In the genomic region with DNA sequence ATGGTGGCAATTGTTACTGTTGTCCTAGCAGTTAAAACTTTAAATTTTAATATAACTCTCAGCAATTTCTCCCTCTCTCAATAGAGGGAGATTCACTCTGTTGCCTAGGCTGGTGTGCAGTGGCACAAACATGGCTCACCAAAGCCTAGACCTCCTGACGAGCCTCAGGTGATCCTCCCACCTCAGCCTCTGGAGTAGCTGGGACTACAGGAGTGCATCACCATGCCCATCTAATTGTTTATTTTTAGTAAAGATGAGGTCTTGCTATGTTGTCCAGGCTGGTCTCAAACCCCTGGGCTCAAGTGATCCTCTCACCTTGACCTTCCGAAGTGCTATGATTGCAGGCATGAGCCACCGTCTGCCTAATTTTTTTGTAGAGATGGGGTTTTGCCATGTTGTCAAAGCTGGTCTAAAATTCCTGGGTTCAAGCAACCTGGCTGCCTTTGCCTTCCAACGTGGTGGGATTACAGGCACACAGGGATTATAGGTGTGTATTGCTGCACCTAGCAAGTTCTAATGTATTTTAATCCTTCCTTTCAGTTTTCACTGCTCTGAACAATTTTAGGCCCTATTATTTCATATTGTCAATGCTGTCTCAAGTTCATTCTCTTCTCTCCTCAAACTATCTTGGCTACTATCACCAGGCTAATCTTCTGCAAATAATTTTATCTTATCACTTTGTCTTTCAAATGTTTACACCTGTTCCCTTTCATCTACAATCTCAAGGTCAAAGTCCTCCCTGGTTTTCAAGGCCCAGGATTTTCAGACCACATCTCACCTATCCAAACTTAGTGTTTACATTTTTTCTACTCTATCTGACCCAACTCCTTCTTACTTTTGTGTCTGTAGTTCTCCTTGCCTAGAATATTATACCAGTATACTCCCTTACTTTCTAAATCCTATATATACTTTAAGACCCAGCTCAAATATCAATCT, we compare ENCODE assay signal across 1 cellular context.
A peak's percentile ranks its signal among the peaks of the same experiment; 100 is the strongest.
TF ChIP-seq lines count a peak whose summit lies in the region.

No MANE protein-coding gene starts in this region.

TF ChIP-seq in HepG2, 621 proteins besides CTCF, POLR2A, EP300 and RAD21 (continued from another document):
- no peak for TF ChIP-seq EHMT2 (IDR thresholded peaks at IDR 0.05; ENCODE audit: borderline replicate concordance, low read depth, low read length)
- TF ChIP-seq, protein P1, sequence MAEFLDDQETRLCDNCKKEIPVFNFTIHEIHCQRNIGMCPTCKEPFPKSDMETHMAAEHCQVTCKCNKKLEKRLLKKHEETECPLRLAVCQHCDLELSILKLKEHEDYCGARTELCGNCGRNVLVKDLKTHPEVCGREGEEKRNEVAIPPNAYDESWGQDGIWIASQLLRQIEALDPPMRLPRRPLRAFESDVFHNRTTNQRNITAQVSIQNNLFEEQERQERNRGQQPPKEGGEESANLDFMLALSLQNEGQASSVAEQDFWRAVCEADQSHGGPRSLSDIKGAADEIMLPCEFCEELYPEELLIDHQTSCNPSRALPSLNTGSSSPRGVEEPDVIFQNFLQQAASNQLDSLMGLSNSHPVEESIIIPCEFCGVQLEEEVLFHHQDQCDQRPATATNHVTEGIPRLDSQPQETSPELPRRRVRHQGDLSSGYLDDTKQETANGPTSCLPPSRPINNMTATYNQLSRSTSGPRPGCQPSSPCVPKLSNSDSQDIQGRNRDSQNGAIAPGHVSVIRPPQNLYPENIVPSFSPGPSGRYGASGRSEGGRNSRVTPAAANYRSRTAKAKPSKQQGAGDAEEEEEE (CRISPR knock-in tag; IDR thresholded peaks at IDR 0.05; ENCODE audit: borderline replicate concordance) = no peak
- peak; percentile 80 for TF ChIP-seq FOXA3 (CRISPR knock-in tag; IDR thresholded peaks at IDR 0.05)
- TF ChIP-seq GATA4 (IDR thresholded peaks at IDR 0.05; ENCODE audit: borderline replicate concordance, low read depth) = peak; percentile 99
- peak; percentile 42; the same call in 1 of the 2 replicates for TF ChIP-seq NCOR1 (IDR thresholded peaks at IDR 0.05; ENCODE audit: borderline replicate concordance, low read length)
- no peak for TF ChIP-seq ZNF772 (CRISPR knock-in tag; IDR thresholded peaks at IDR 0.05)
- no peak for TF ChIP-seq ZFP82 (CRISPR knock-in tag; IDR thresholded peaks at IDR 0.05; ENCODE audit: borderline replicate concordance)
- TF ChIP-seq BRD4 (CRISPR knock-in tag; IDR thresholded peaks at IDR 0.05) = no peak
- TF ChIP-seq, protein P2, sequence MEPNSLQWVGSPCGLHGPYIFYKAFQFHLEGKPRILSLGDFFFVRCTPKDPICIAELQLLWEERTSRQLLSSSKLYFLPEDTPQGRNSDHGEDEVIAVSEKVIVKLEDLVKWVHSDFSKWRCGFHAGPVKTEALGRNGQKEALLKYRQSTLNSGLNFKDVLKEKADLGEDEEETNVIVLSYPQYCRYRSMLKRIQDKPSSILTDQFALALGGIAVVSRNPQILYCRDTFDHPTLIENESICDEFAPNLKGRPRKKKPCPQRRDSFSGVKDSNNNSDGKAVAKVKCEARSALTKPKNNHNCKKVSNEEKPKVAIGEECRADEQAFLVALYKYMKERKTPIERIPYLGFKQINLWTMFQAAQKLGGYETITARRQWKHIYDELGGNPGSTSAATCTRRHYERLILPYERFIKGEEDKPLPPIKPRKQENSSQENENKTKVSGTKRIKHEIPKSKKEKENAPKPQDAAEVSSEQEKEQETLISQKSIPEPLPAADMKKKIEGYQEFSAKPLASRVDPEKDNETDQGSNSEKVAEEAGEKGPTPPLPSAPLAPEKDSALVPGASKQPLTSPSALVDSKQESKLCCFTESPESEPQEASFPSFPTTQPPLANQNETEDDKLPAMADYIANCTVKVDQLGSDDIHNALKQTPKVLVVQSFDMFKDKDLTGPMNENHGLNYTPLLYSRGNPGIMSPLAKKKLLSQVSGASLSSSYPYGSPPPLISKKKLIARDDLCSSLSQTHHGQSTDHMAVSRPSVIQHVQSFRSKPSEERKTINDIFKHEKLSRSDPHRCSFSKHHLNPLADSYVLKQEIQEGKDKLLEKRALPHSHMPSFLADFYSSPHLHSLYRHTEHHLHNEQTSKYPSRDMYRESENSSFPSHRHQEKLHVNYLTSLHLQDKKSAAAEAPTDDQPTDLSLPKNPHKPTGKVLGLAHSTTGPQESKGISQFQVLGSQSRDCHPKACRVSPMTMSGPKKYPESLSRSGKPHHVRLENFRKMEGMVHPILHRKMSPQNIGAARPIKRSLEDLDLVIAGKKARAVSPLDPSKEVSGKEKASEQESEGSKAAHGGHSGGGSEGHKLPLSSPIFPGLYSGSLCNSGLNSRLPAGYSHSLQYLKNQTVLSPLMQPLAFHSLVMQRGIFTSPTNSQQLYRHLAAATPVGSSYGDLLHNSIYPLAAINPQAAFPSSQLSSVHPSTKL (CRISPR knock-in tag; IDR thresholded peaks at IDR 0.05) = peak; percentile 98
- TF ChIP-seq ZSCAN31 (CRISPR knock-in tag; IDR thresholded peaks at IDR 0.05; ENCODE audit: low read depth) = no peak
- TF ChIP-seq, protein P3, sequence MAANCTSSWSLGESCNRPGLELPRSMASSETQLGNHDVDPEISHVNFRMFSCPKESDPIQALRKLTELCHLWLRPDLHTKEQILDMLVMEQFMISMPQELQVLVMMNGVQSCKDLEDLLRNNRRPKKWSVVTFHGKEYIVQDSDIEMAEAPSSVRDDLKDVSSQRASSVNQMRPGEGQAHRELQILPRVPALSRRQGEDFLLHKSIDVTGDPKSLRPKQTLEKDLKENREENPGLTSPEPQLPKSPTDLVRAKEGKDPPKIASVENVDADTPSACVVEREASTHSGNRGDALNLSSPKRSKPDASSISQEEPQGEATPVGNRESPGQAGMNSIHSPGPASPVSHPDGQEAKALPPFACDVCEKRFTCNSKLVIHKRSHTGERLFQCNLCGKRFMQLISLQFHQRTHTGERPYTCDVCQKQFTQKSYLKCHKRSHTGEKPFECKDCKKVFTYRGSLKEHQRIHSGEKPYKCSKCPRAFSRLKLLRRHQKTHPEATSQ (CRISPR knock-in tag; IDR thresholded peaks at IDR 0.05; ENCODE audit: borderline replicate concordance) = peak; percentile 31; the same call in 1 of the 2 replicates
- TF ChIP-seq RFX3 (CRISPR knock-in tag; IDR thresholded peaks at IDR 0.05) = no peak
- no peak for TF ChIP-seq DNMT3B (CRISPR knock-in tag; conservative IDR thresholded peaks at IDR 0.05)
- peak; percentile 58 for TF ChIP-seq POGZ (CRISPR knock-in tag; IDR thresholded peaks at IDR 0.05)
- TF ChIP-seq, protein P4, sequence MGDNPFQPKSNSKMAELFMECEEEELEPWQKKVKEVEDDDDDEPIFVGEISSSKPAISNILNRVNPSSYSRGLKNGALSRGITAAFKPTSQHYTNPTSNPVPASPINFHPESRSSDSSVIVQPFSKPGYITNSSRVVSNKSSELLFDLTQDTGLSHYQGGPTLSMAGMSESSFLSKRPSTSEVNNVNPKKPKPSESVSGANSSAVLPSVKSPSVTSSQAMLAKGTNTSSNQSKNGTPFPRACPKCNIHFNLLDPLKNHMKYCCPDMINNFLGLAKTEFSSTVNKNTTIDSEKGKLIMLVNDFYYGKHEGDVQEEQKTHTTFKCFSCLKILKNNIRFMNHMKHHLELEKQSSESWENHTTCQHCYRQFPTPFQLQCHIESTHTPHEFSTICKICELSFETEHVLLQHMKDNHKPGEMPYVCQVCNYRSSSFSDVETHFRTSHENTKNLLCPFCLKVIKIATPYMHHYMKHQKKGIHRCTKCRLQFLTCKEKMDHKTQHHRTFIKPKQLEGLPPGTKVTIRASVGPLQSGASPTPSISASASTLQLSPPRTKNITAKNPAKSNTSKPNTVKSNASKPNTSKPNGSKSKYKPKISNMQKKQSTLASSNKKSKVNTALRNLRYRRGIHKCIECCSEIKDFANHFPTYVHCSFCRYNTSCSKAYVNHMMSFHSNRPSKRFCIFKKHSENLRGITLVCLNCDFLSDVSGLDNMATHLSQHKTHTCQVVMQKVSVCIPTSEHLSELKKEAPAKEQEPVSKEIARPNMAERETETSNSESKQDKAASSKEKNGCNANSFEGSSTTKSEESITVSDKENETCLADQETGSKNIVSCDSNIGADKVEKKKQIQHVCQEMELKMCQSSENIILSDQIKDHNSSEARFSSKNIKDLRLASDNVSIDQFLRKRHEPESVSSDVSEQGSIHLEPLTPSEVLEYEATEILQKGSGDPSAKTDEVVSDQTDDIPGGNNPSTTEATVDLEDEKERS (CRISPR knock-in tag; IDR thresholded peaks at IDR 0.05) = 0 out of 2 replicates have a peak, but pooled peaks have one; percentile 27
- TF ChIP-seq ZMAT3 (CRISPR knock-in tag; conservative IDR thresholded peaks at IDR 0.05) = no peak
- TF ChIP-seq ZSCAN9 (CRISPR knock-in tag; IDR thresholded peaks at IDR 0.05; ENCODE audit: borderline replicate concordance) = no peak
- peak; percentile 86 for TF ChIP-seq TCF7 (IDR thresholded peaks at IDR 0.05; ENCODE audit: low read depth)
- peak; percentile 84 for TF ChIP-seq NCOA2 (CRISPR knock-in tag; IDR thresholded peaks at IDR 0.05)
- TF ChIP-seq ZNF782 (CRISPR knock-in tag; IDR thresholded peaks at IDR 0.05; ENCODE audit: borderline replicate concordance) = no peak
- TF ChIP-seq, protein P5, sequence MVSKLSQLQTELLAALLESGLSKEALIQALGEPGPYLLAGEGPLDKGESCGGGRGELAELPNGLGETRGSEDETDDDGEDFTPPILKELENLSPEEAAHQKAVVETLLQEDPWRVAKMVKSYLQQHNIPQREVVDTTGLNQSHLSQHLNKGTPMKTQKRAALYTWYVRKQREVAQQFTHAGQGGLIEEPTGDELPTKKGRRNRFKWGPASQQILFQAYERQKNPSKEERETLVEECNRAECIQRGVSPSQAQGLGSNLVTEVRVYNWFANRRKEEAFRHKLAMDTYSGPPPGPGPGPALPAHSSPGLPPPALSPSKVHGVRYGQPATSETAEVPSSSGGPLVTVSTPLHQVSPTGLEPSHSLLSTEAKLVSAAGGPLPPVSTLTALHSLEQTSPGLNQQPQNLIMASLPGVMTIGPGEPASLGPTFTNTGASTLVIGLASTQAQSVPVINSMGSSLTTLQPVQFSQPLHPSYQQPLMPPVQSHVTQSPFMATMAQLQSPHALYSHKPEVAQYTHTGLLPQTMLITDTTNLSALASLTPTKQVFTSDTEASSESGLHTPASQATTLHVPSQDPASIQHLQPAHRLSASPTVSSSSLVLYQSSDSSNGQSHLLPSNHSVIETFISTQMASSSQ (IDR thresholded peaks at IDR 0.05; ENCODE audit: low read depth) = peak; percentile 49; the same call in 1 of the 2 replicates
- TF ChIP-seq, protein P5 (CRISPR knock-in tag; IDR thresholded peaks at IDR 0.05; ENCODE audit: borderline replicate concordance) = no peak
- TF ChIP-seq KLF16 (CRISPR knock-in tag; IDR thresholded peaks at IDR 0.05) = peak in 1 of 2 experiments; percentile 39; a peak in 1 of 4 replicates
- peak; percentile 48; the same call in 1 of the 2 replicates for TF ChIP-seq PITX1 (CRISPR knock-in tag; IDR thresholded peaks at IDR 0.05)
- peak; percentile 95 for TF ChIP-seq ISL2 (CRISPR knock-in tag; IDR thresholded peaks at IDR 0.05)
- peak; percentile 60 for TF ChIP-seq RXRB (CRISPR knock-in tag; IDR thresholded peaks at IDR 0.05; ENCODE audit: borderline replicate concordance)
- TF ChIP-seq MAZ (IDR thresholded peaks at IDR 0.05; ENCODE audit: borderline replicate concordance, low read depth, low read length) = no peak
- no peak for TF ChIP-seq MAZ (CRISPR knock-in tag; IDR thresholded peaks at IDR 0.05; ENCODE audit: low read depth)
- peak; percentile 73; the same call in 1 of the 2 replicates for TF ChIP-seq CREM (IDR thresholded peaks at IDR 0.05)
- no peak for TF ChIP-seq CREM (CRISPR knock-in tag; IDR thresholded peaks at IDR 0.05)
- TF ChIP-seq HMG20A (CRISPR knock-in tag; IDR thresholded peaks at IDR 0.05; ENCODE audit: borderline replicate concordance) = peak; percentile 90
- peak; percentile 82 for TF ChIP-seq ZNF121 (CRISPR knock-in tag; IDR thresholded peaks at IDR 0.05)
- TF ChIP-seq HDAC1 (CRISPR knock-in tag; IDR thresholded peaks at IDR 0.05) = peak; percentile 54; the same call in 1 of the 2 replicates
- TF ChIP-seq MED1 (CRISPR knock-in tag; IDR thresholded peaks at IDR 0.05) = 0 out of 2 replicates have a peak, but pooled peaks have one; percentile 15
- TF ChIP-seq ZMYM4 (CRISPR knock-in tag; IDR thresholded peaks at IDR 0.05) = peak; percentile 52; the same call in 1 of the 2 replicates
- TF ChIP-seq FOXP1 (IDR thresholded peaks at IDR 0.05) = 0 out of 2 replicates have a peak, but pooled peaks have one; percentile 6
- peak; percentile 46; the same call in 1 of the 2 replicates for TF ChIP-seq FOXP1 (CRISPR knock-in tag; IDR thresholded peaks at IDR 0.05)
- TF ChIP-seq, protein P6, sequence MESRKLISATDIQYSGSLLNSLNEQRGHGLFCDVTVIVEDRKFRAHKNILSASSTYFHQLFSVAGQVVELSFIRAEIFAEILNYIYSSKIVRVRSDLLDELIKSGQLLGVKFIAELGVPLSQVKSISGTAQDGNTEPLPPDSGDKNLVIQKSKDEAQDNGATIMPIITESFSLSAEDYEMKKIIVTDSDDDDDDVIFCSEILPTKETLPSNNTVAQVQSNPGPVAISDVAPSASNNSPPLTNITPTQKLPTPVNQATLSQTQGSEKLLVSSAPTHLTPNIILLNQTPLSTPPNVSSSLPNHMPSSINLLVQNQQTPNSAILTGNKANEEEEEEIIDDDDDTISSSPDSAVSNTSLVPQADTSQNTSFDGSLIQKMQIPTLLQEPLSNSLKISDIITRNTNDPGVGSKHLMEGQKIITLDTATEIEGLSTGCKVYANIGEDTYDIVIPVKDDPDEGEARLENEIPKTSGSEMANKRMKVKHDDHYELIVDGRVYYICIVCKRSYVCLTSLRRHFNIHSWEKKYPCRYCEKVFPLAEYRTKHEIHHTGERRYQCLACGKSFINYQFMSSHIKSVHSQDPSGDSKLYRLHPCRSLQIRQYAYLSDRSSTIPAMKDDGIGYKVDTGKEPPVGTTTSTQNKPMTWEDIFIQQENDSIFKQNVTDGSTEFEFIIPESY (CRISPR knock-in tag; IDR thresholded peaks at IDR 0.05) = no peak
- TF ChIP-seq ZFP1 (CRISPR knock-in tag; IDR thresholded peaks at IDR 0.05) = peak; percentile 48; the same call in 1 of the 2 replicates
- TF ChIP-seq MAFG (CRISPR knock-in tag; IDR thresholded peaks at IDR 0.05) = no peak
- TF ChIP-seq RARA (CRISPR knock-in tag; IDR thresholded peaks at IDR 0.05) = peak; percentile 54; the same call in 1 of the 2 replicates
TF ChIP-seq in HepG2: peak in this region for 57.
